In genomic region chr10:86969421-86970041, GRCh38 we compare ENCODE assay signal across 9 cellular contexts. TPM values are rescaled to one million over a fixed set of nuclear protein-coding genes. Genes with fewer than 3 reads are reported as not detected.
A peak's percentile ranks its signal among the peaks of the same experiment; 100 is the strongest.
DNase-seq lines count a peak whose midpoint lies in the region; ATAC-seq and TF ChIP-seq lines count a peak whose summit lies in the region.
"Had no signal": no experiment of that assay in that cellular context is flagged by ENCODE, and none has a peak within 500 bp of the region (broad histone marks: within the 10 kb centered on the region; RNA-seq: fewer than 3 reads in every experiment).

No MANE protein-coding gene starts in this region.

- no peak overlapping the region for H2AK5ac ChIP-seq in H9 (ENCODE audit: insufficient read length, low read length)

- H3K9me3 ChIP-seq in Caco-2 (no peaks in the 10 kb centered on the region), prostate gland (no peaks in the 10 kb centered on the region), H9 (ENCODE audit: control insufficient read depth, low read depth, low read length) (no peaks in the 10 kb centered on the region)

- H3K4me3 ChIP-seq in Caco-2 (ENCODE audit: low read depth, low read length) (peak overlapping the region; percentile 44; the same call in 1 of the 2 replicates), foreskin fibroblast (ENCODE audit: low read depth in 1 of 2, low read length in 2 of 2) (peak overlapping the region; percentile 71 to 74), prostate gland (peak overlapping the region; percentile 48 to 58)

- no peak for ATAC-seq in HG03378 (IDR thresholded peaks at IDR 0.05; ENCODE audit: unreplicated experiment)
- no peak for ATAC-seq in HG03159 (IDR thresholded peaks at IDR 0.05; ENCODE audit: unreplicated experiment)
- ATAC-seq in HG02588 (IDR thresholded peaks at IDR 0.05; ENCODE audit: unreplicated experiment), result no peak

- no peak overlapping the region for H3T11ph ChIP-seq in H9 (ENCODE audit: low read length)

- no peak overlapping the region for H3K23ac ChIP-seq in H9 (ENCODE audit: insufficient read length, low read depth, low read length)

- BruUV-seq in Caco-2 (replicated peaks; lab: Mats Ljungman, UMichigan), result no TSS peak

- H4K20me1 ChIP-seq in H9 (ENCODE audit: control insufficient read depth, insufficient read depth, insufficient read length), result no peaks in the 10 kb centered on the region

- H2BK15ac ChIP-seq in H9 (ENCODE audit: low read depth, low read length), result no peak overlapping the region

- TF ChIP-seq CTCF in Caco-2 (IDR thresholded peaks at IDR 0.05; ENCODE audit: insufficient read depth in 1 of 2, low read depth in 1 of 2, low read length in 1 of 2, severe bottlenecking in 1 of 2, unreplicated experiment in 1 of 2) (no peak), foreskin fibroblast (IDR thresholded peaks at IDR 0.05; ENCODE audit: low read depth, low read length) (no peak), prostate gland (IDR thresholded peaks at IDR 0.05) (no peak), H9 (conservative IDR thresholded peaks at IDR 0.05) (no peak)

- no peak overlapping the region for H3K4ac ChIP-seq in H9 (ENCODE audit: low read depth, low read length)

- H3K4me3 Mint-ChIP-seq in Caco-2 (ENCODE audit: unreplicated experiment), result peak overlapping the region; percentile 96
- no peak overlapping the region for H3K4me3 Mint-ChIP-seq in H9

- H3K9me3 Mint-ChIP-seq in Caco-2 (ENCODE audit: unreplicated experiment), result no peaks in the 10 kb centered on the region
- H3K9me3 Mint-ChIP-seq in H9, result peaks cover 0 to 4% of the 10 kb centered on the region in 2 experiments; a peak in 1 of 5 replicates

- DNase-seq in Caco-2, result no peak
- peak; percentile 16 for DNase-seq in RPMI7951 (ENCODE audit: low read depth)
- peak; percentile 53 to 72 for DNase-seq in foreskin fibroblast
- no peak for DNase-seq in prostate gland (ENCODE audit: low spot score)
- DNase-seq in H9, result no peak
- DNase-seq: amniotic stem cell had no signal

- no peaks in the 10 kb centered on the region for H3K79me1 ChIP-seq in H9 (ENCODE audit: insufficient read depth, low read depth, low read length, poor library complexity, severe bottlenecking)

- H3K36me3 ChIP-seq in Caco-2 (ENCODE audit: control insufficient read depth, insufficient read depth, low read length), result no peaks in the 10 kb centered on the region
- H3K36me3 ChIP-seq in prostate gland, result no peaks in the 10 kb centered on the region

- H2BK5ac ChIP-seq in H9 (ENCODE audit: insufficient read length, low read length), result no peak overlapping the region

- H3K23me2 ChIP-seq in H9 (ENCODE audit: insufficient read length, low read depth, low read length, poor library complexity, severe bottlenecking), result peaks cover 15% of the 10 kb centered on the region

- H3K27ac Mint-ChIP-seq in Caco-2 (ENCODE audit: unreplicated experiment), result no peak overlapping the region
- peak overlapping the region in 1 of 3 experiments; percentile 31; a peak in 1 of 7 replicates for H3K27ac Mint-ChIP-seq in H9

- H2BK120ac ChIP-seq in H9 (ENCODE audit: low read depth, low read length, poor library complexity, severe bottlenecking), result no peak overlapping the region

- H3K9ac ChIP-seq in H9 (ENCODE audit: extremely low read depth, insufficient read length, low read length), result no peak overlapping the region

- H3K4me1 Mint-ChIP-seq in Caco-2 (ENCODE audit: low read depth, unreplicated experiment) (peaks cover 40% of the 10 kb centered on the region), H9 (peaks cover 31 to 50% of the 10 kb centered on the region in 2 experiments)

- CTCF ChIA-PET in Caco-2 (lab: Charles Lee), result interaction anchor here (0.6 to 1.4 kb wide), 3 partner anchors 9 to 1341 kb away, joined by 3 to 5 read pairs (median 3); no protein-coding TSS in a partner anchor

- H3K18ac ChIP-seq in H9 (ENCODE audit: insufficient read length, low read depth, low read length), result no peak overlapping the region

- no peak overlapping the region for H4K91ac ChIP-seq in H9 (ENCODE audit: insufficient read length, low read depth, low read length)

- H3K36me3 Mint-ChIP-seq in Caco-2 (ENCODE audit: insufficient read depth, unreplicated experiment) (peaks cover 37% of the 10 kb centered on the region), H9 (ENCODE audit: insufficient read depth in 1 of 3, low read depth in 3 of 3) (peaks cover 0 to 3% (median 0%) of the 10 kb centered on the region in 3 experiments; a peak in 1 of 7 replicates)

- no peak overlapping the region; the same call in 1 of the 2 replicates for H3K14ac ChIP-seq in H9 (ENCODE audit: insufficient read depth, low read length)

- intact Hi-C loops in Caco-2 (cut with micrococcal nuclease; ENCODE audit: unreplicated experiment), result loop anchor here (2.0 to 5.0 kb wide), 4 partner anchors 31 to 233 kb away; no protein-coding TSS in a partner anchor
- intact Hi-C loops in prostate gland (cut with DNase I), result loop anchor here (2.0 kb wide), 1 partner anchor 125 kb away; the partner anchor contains the start of genes GLUD1 and SHLD2

- H2BK12ac ChIP-seq in H9 (ENCODE audit: insufficient read length, low read depth, low read length), result no peak overlapping the region

- H2AFZ ChIP-seq in H9 (ENCODE audit: low read length), result no peak overlapping the region

- no peaks in the 10 kb centered on the region for H3K27me3 Mint-ChIP-seq in Caco-2 (ENCODE audit: insufficient read depth, unreplicated experiment)
- peaks cover 31% of the 10 kb centered on the region for H3K27me3 Mint-ChIP-seq in H9 (ENCODE audit: low read depth)

- H2BK20ac ChIP-seq in H9 (ENCODE audit: low read depth, low read length, poor library complexity, severe bottlenecking), result no peak overlapping the region

- no peaks in the 10 kb centered on the region for H3K79me2 ChIP-seq in H9 (ENCODE audit: insufficient read depth, low read length)

- H4K5ac ChIP-seq in H9 (ENCODE audit: insufficient read length, low read depth, low read length), result no peak overlapping the region

- TF ChIP-seq POLR2A in prostate gland (IDR thresholded peaks at IDR 0.05), result no peak

- H3K56ac ChIP-seq in H9 (ENCODE audit: insufficient read length, low read depth, low read length), result no peak overlapping the region

- H3K27me3 ChIP-seq in Caco-2 (replicated peaks; ENCODE audit: control insufficient read depth, insufficient read depth, low read length) (no peaks in the 10 kb centered on the region), prostate gland (replicated peaks; ENCODE audit: insufficient read depth) (no peaks in the 10 kb centered on the region), H9 (ENCODE audit: insufficient read depth, low read length) (peaks cover 10% of the 10 kb centered on the region; the same call in 1 of the 2 replicates)

- H3K4me2 ChIP-seq in H9 (ENCODE audit: insufficient read depth, insufficient read length, low read length), result no peak overlapping the region

- POLR2A ChIA-PET in Caco-2 (lab: Charles Lee), result no interaction called here

- H3K4me1 ChIP-seq in Caco-2 (peaks cover 49% of the 10 kb centered on the region), prostate gland (replicated peaks) (peaks cover 4% of the 10 kb centered on the region), H9 (ENCODE audit: insufficient read depth, low read length) (peaks cover 2% of the 10 kb centered on the region; the same call in 1 of the 2 replicates)

- H4K8ac ChIP-seq in H9 (replicated peaks; ENCODE audit: insufficient read length, low read depth, low read length), result no peak overlapping the region

- WGBS in prostate gland, result 36% methylated on average over 8 of the region's 8 CpGs
- no CpG with 5 or more reads among the region's 8 CpGs for WGBS in H9 (ENCODE audit: extremely low coverage, insufficient read length, low lambda C conversion rate)

- H3K27ac ChIP-seq in prostate gland (peak overlapping the region; percentile 97 to 98), H9 (ENCODE audit: insufficient read length, low read depth, low read length) (no peak overlapping the region)

RNA-seq across cellular contexts. Expression of gene ADIRF, which starts 1.2 kb away (rescaled TPM):
- total RNA-seq in Caco-2 (2022), result 0.49 TPM in 1 of 2 replicates, not detected in the other
- total RNA-seq in RPMI7951 (2014; rRNA removed; shearing (Covaris generic)), result 0.49 and 0.84 TPM in 2 replicates
- 100 to 1,000 TPM; 128 to 347 TPM for total RNA-seq in prostate gland
- not detected in 2 replicates for total RNA-seq in H9 (2021)

RNA-seq across cellular contexts. Expression of gene SNCG, which starts 11.1 kb away (rescaled TPM):
- total RNA-seq in Caco-2 (2022), result 0.45 TPM in 1 of 2 replicates, not detected in the other
- total RNA-seq in RPMI7951 (2014; rRNA removed; shearing (Covaris generic)), result 0.59 and 1.6 TPM in 2 replicates
- 10 to 100 TPM; 38.5 to 46.6 TPM for total RNA-seq in prostate gland
- 4.9 and 5.5 TPM in 2 replicates for total RNA-seq in H9 (2021)

RNA-seq across cellular contexts. Expression of gene MMRN2, which starts 12.1 kb away (rescaled TPM):
- 0.21 and 0.64 TPM in 2 replicates for total RNA-seq in Caco-2 (2022)
- 0.39 and 0.60 TPM in 2 replicates for total RNA-seq in RPMI7951 (2014; rRNA removed; shearing (Covaris generic))
- total RNA-seq in prostate gland, result 10 to 100 TPM; 24.6 to 26.1 TPM
- total RNA-seq in H9 (2021), result 1.0 and 1.4 TPM in 2 replicates

RNA-seq across cellular contexts. Expression of gene FAM25A, which starts 50.6 kb away (rescaled TPM):
- total RNA-seq in Caco-2 (2022) (not detected in 2 replicates), prostate gland (not detected), H9 (2021) (not detected in 2 replicates)
- not detected in 2 replicates for total RNA-seq in RPMI7951 (2014; rRNA removed; shearing (Covaris generic))

Comparison
In these comparisons a context has a peak if more than half of its experiments do, and no peak if none do; other contexts are left out.
1. DNase-seq: peak in RPMI7951 (single experiment) and foreskin fibroblast (2 of 2); none in Caco-2 (0 of 2), prostate gland (single experiment) and H9 (single experiment).
2. RNA of gene ADIRF, which starts 1.2 kb away (total RNA-seq): 128 to 347 TPM in prostate gland; 0.49 to 0.84 TPM in RPMI7951, 0.49 TPM in Caco-2 and not detected in H9; every median in the first group is over 10 times any median in the second.
3. RNA of gene MMRN2, which starts 12.1 kb away (total RNA-seq): 24.6 to 26.1 TPM in prostate gland; 1.0 to 1.4 TPM in H9, 0.21 to 0.64 TPM in Caco-2 and 0.39 to 0.60 TPM in RPMI7951; every median in the first group is over 10 times any median in the second.
4. Peak in every context shown above with its lines, with median percentiles within 50 percentile points of each other: H3K4me3 ChIP-seq.